21 cellular contexts compared by ENCODE assay signal in genomic region chr18:48910972-48911545, GRCh38. TPM values are rescaled to one million over a fixed set of nuclear protein-coding genes. Genes with fewer than 3 reads are reported as not detected.
DNase-seq lines count a peak whose midpoint lies in the region; TF ChIP-seq lines count a peak whose summit lies in the region.
"Had no signal": no experiment of that assay in that cellular context is flagged by ENCODE, and none has a peak within 500 bp of the region (broad histone marks: within the 10 kb centered on the region; RNA-seq: fewer than 3 reads in every experiment).

No MANE protein-coding gene starts in this region.

- H2AK5ac ChIP-seq in trophoblast cell (ENCODE audit: low read length): peak overlapping the region; percentile 57

- no peaks in the 10 kb centered on the region for H3K36me3 Mint-ChIP-seq in endodermal cell (ENCODE audit: low read depth)

- WGBS in endodermal cell (ENCODE audit: insufficient coverage in 1 of 2, insufficient read length in 1 of 2), 2 experiments: 95 to 96% methylated on average over 14 to 17 of the region's 17 CpGs
- no CpG with 5 or more reads among the region's 17 CpGs for WGBS in trophoblast cell (ENCODE audit: extremely low coverage, insufficient coverage, insufficient read length)

- peak overlapping the region; percentile 42 for H2BK12ac ChIP-seq in trophoblast cell (ENCODE audit: low read length)

- peak overlapping the region; percentile 11 for H3K18ac ChIP-seq in trophoblast cell (ENCODE audit: low read length)

- no peak overlapping the region for H3K4me3 Mint-ChIP-seq in endodermal cell

- H3K14ac ChIP-seq in trophoblast cell (ENCODE audit: low read length): peak overlapping the region; percentile 3

- H3K9me3 ChIP-seq in HEK293 (ENCODE audit: control insufficient read depth, insufficient read depth, low read depth, low read length) (no peaks in the 10 kb centered on the region), endodermal cell (ENCODE audit: control insufficient read depth, low read length) (no peaks in the 10 kb centered on the region), trophoblast cell (ENCODE audit: insufficient read depth, low read depth, low read length) (no peaks in the 10 kb centered on the region)
- H3K9me3 ChIP-seq: HAP-1, Peyer's patch, SJCRH30 had no signal

- no peaks in the 10 kb centered on the region for H3K27me3 Mint-ChIP-seq in endodermal cell (ENCODE audit: insufficient read depth)
- H3K27me3 Mint-ChIP-seq: CD4-positive, alpha-beta T cell had no signal

- H3K4me1 ChIP-seq in HEK293 (ENCODE audit: control insufficient read depth, insufficient read depth, low read length) (peaks cover 18% of the 10 kb centered on the region), endodermal cell (ENCODE audit: control insufficient read depth, insufficient read depth, low read length) (peaks cover 6% of the 10 kb centered on the region), trophoblast cell (ENCODE audit: control insufficient read depth in 1 of 2, insufficient read depth in 2 of 2, low read length in 2 of 2) (peaks cover 4 to 16% of the 10 kb centered on the region in 2 experiments)
- H3K4me1 ChIP-seq: HAP-1, Peyer's patch had no signal

- H3K4ac ChIP-seq in trophoblast cell (ENCODE audit: low read depth, low read length): no peak overlapping the region

- no peak overlapping the region for H3K23ac ChIP-seq in trophoblast cell (ENCODE audit: low read length)

- POLR2A ChIA-PET in HEK293 (lab: Yijun Ruan, JAX): no interaction called here
- POLR2A ChIA-PET in RWPE1 (lab: Yijun Ruan, JAX; ENCODE audit: low non-redundant PET): no interaction called here

- peaks cover 5% of the 10 kb centered on the region for H3K79me1 ChIP-seq in trophoblast cell (ENCODE audit: low read length)

- DNase-seq in ELF-1 (ENCODE audit: low read depth, low spot score): peak; percentile 8
- DNase-seq in endodermal cell: peak; percentile 46
- DNase-seq in trophoblast cell: no peak
- DNase-seq in RWPE1 (ENCODE audit: low spot score): no peak
- no peak for DNase-seq in AG20443 (ENCODE audit: low spot score)
- DNase-seq in caudate nucleus (lab: John Stamatoyannopoulos, UW): no peak
- DNase-seq: CD4-positive, alpha-beta T cell; COR-L47; DMS79 treated with DMSO at 0.1 percent for 48 hours; KG1; NCI-H1092 treated with DMSO at 0.1 percent for 48 hours; NCI-H1436 treated with DMSO at 0.1 percent for 48 hours; NCI-H1930; NCI-H226; NCI-H510A treated with DMSO at 0.1 percent for 48 hours; NCI-H82; SJCRH30 had no signal

- peak overlapping the region; percentile 2 for H2BK5ac ChIP-seq in trophoblast cell (ENCODE audit: low read depth, low read length, poor library complexity)

- H3K9ac ChIP-seq in endodermal cell (ENCODE audit: extremely low read depth, low read length, poor library complexity, severe bottlenecking) (no peak overlapping the region), trophoblast cell (ENCODE audit: low read length) (no peak overlapping the region)

- H3K9me3 Mint-ChIP-seq in endodermal cell: no peaks in the 10 kb centered on the region
- H3K9me3 Mint-ChIP-seq: CD4-positive, alpha-beta T cell had no signal

- H4K12ac ChIP-seq in trophoblast cell (ENCODE audit: low read depth, low read length): no peak overlapping the region

- no peak overlapping the region for H3K4me2 ChIP-seq in trophoblast cell (ENCODE audit: low read length)

- CTCF ChIA-PET in HEK293 (lab: Yijun Ruan, JAX): interaction anchor here (0.5 to 1.2 kb wide), 3 partner anchors 14 to 83 kb away, joined by 3 read pairs; no protein-coding TSS in a partner anchor
- CTCF ChIA-PET in RWPE1 (lab: Yijun Ruan, JAX): no interaction called here

- H3K79me2 ChIP-seq in trophoblast cell (ENCODE audit: control insufficient read depth, insufficient read depth, low read length, poor library complexity): no peaks in the 10 kb centered on the region

- H3K27ac Mint-ChIP-seq in endodermal cell: no peak overlapping the region
- H3K27ac Mint-ChIP-seq: CD4-positive, alpha-beta T cell had no signal

- H3K4me1 Mint-ChIP-seq in endodermal cell: peaks cover 7% of the 10 kb centered on the region

- H3K27me3 ChIP-seq in endodermal cell (ENCODE audit: control insufficient read depth, insufficient read depth, low read length, poor library complexity, severe bottlenecking): no peaks in the 10 kb centered on the region
- H3K27me3 ChIP-seq in trophoblast cell (ENCODE audit: insufficient read depth, low read length): no peaks in the 10 kb centered on the region
- H3K27me3 ChIP-seq: Peyer's patch, SJCRH30 had no signal

- H3K4me3 ChIP-seq in HEK293 (ENCODE audit: low read depth, low read length) (no peak overlapping the region), endodermal cell (ENCODE audit: low read length) (no peak overlapping the region), trophoblast cell (ENCODE audit: low read depth, low read length) (no peak overlapping the region)
- H3K4me3 ChIP-seq: GM12878, HAP-1, Peyer's patch, SJCRH30 had no signal

- H2BK120ac ChIP-seq in trophoblast cell (ENCODE audit: insufficient read depth, low read length, poor library complexity): no peak overlapping the region

- peak overlapping the region; percentile 3 for H4K8ac ChIP-seq in trophoblast cell (ENCODE audit: low read depth, low read length)

- no peak for TF ChIP-seq CTCF in HEK293 (tag by site-specific recombination; IDR thresholded peaks at IDR 0.05)
- TF ChIP-seq CTCF in endodermal cell (conservative IDR thresholded peaks at IDR 0.05): no peak
- TF ChIP-seq CTCF in RWPE1 (conservative IDR thresholded peaks at IDR 0.05; ENCODE audit: low read depth): no peak

- no peak overlapping the region for H2AFZ ChIP-seq in trophoblast cell (ENCODE audit: insufficient read depth, low read length, poor library complexity)

- H3K27ac ChIP-seq in HEK293 (ENCODE audit: extremely low read depth, low read depth, low read length): no peak overlapping the region
- H3K27ac ChIP-seq in endodermal cell (ENCODE audit: low read depth, low read length): no peak overlapping the region
- H3K27ac ChIP-seq in trophoblast cell (ENCODE audit: low read depth, low read length): no peak overlapping the region
- no peak overlapping the region for H3K27ac ChIP-seq in RWPE1
- H3K27ac ChIP-seq in caudate nucleus (ENCODE audit: low read depth, low read length): no peak overlapping the region
- H3K27ac ChIP-seq: Peyer's patch, SJCRH30 had no signal

- peak overlapping the region; percentile 29 for H4K91ac ChIP-seq in trophoblast cell (ENCODE audit: low read depth, low read length)

- no peaks in the 10 kb centered on the region; a peak in 1 of 3 replicates for H3K36me3 ChIP-seq in HEK293 (ENCODE audit: control insufficient read depth in 2 of 2, insufficient read depth in 1 of 2, low read length in 2 of 2)
- no peaks in the 10 kb centered on the region for H3K36me3 ChIP-seq in endodermal cell (ENCODE audit: control insufficient read depth, insufficient read depth, low read length)
- no peaks in the 10 kb centered on the region for H3K36me3 ChIP-seq in trophoblast cell (ENCODE audit: control insufficient read depth in 1 of 2, insufficient read depth in 2 of 2, low read length in 2 of 2)
- H3K36me3 ChIP-seq: HAP-1, Peyer's patch, SJCRH30 had no signal

TF ChIP-seq in HEK293, 187 proteins besides CTCF, POLR2A, EP300 and RAD21:
- TF ChIP-seq SP7 (tag by site-specific recombination; IDR thresholded peaks at IDR 0.05): peak; percentile 52; the same call in 1 of the 2 replicates
- no peak for TF ChIP-seq ZBTB6 (tag by site-specific recombination; IDR thresholded peaks at IDR 0.05)
- TF ChIP-seq ZNF292 (tag by site-specific recombination; IDR thresholded peaks at IDR 0.05; ENCODE audit: borderline replicate concordance, low read depth): no peak
- TF ChIP-seq ZNF664 (tag by site-specific recombination; IDR thresholded peaks at IDR 0.05): no peak
- no peak for TF ChIP-seq YY1 (tag by site-specific recombination; IDR thresholded peaks at IDR 0.05)
- no peak for TF ChIP-seq ZIC2 (tag by site-specific recombination; IDR thresholded peaks at IDR 0.05)
- TF ChIP-seq ZSCAN30 (tag by site-specific recombination; IDR thresholded peaks at IDR 0.05): no peak

RNA-seq across cellular contexts. Expression of gene SMAD7, which starts 39.7 kb away (rescaled TPM):
- total RNA-seq in endodermal cell: 10 to 100 TPM; 52.4 to 67.4 TPM
- 16.5 TPM for polyA plus RNA-seq in endodermal cell (2013, experiment 1 of 2)
- polyA plus RNA-seq in endodermal cell (2013, experiment 2 of 2): 16.2 TPM
- polyA plus RNA-seq in trophoblast cell (2013): 108 and 116 TPM in 2 replicates

Comparison
In these comparisons a context has a peak if more than half of its experiments do, and no peak if none do; other contexts are left out.
1. DNase-seq: peak in ELF-1 (single experiment) and endodermal cell (single experiment); none in trophoblast cell (0 of 2), RWPE1 (single experiment), AG20443 (single experiment) and caudate nucleus (0 of 61).